Comparison of ENCODE assay signal across 32 cellular contexts in genomic region chr1:4612991-4613390, GRCh38. TPM values are rescaled to one million over a fixed set of nuclear protein-coding genes. Genes with fewer than 3 reads are reported as not detected.
"Had no signal": no experiment of that assay in that cellular context is flagged by ENCODE, and none has a peak within 500 bp of the region (broad histone marks: within the 10 kb centered on the region; RNA-seq: fewer than 3 reads in every experiment).

No MANE protein-coding gene starts in this region.

- H3K27ac ChIP-seq: epithelial cell of prostate, gastrocnemius medialis, hepatocyte, left lung, prostate gland, right atrium auricular region, suprapubic skin, thyroid gland, vagina had no signal

- H3K4me1 ChIP-seq: gastrocnemius medialis, left lung, prostate gland, right atrium auricular region, suprapubic skin, vagina had no signal

- H3K9me3 Mint-ChIP-seq: natural killer cell treated with Interleukin-12 subunit alpha and Interleukin-12 subunit beta and Interleukin-15 and Interleukin-18, amount 100 ng/mL, for 72 hours had no signal

- H3K27me3 ChIP-seq: hepatocyte, right atrium auricular region, thyroid gland, vagina had no signal

- H3K4me3 ChIP-seq: gastrocnemius medialis, hepatocyte, left lung, mucosa of descending colon, prostate gland, right atrium auricular region, smooth muscle cell, suprapubic skin, thyroid gland, vagina had no signal

- H3K4me3 Mint-ChIP-seq: dendritic cell treated with granulocyte-macrophage colony-stimulating factor and Interleukin-4, amounts not matched to agents 40 ng/mL and 50 ng/mL, for 4 days; endodermal cell; mesothelial cell of epicardium; naive B cell; natural killer cell treated with Interleukin-12 subunit alpha and Interleukin-12 subunit beta and Interleukin-15 and Interleukin-18, amount 100 ng/mL, for 72 hours; neural crest cell; stimulated activated naive CD8-positive, alpha-beta T cell treated with anti-CD3 and anti-CD28 coated beads, Interleukin-15, amount 100 ng/mL, for 72 hours had no signal

- H3K27me3 Mint-ChIP-seq: dendritic cell treated with granulocyte-macrophage colony-stimulating factor and Interleukin-4, amounts not matched to agents 40 ng/mL and 50 ng/mL, for 4 days had no signal

- H3K36me3 ChIP-seq: gastrocnemius medialis, left lung, prostate gland, right atrium auricular region, suprapubic skin, thyroid gland, vagina had no signal

- H3K9me3 ChIP-seq: prostate gland, thyroid gland, vagina had no signal

- H3K27ac Mint-ChIP-seq: dendritic cell treated with granulocyte-macrophage colony-stimulating factor and Interleukin-4, amounts not matched to agents 40 ng/mL and 50 ng/mL, for 4 days; endodermal cell; mesothelial cell of epicardium; naive B cell; natural killer cell treated with Interleukin-12 subunit alpha and Interleukin-12 subunit beta and Interleukin-15 and Interleukin-18, amount 100 ng/mL, for 72 hours; stimulated activated naive CD8-positive, alpha-beta T cell treated with anti-CD3 and anti-CD28 coated beads, Interleukin-15, amount 100 ng/mL, for 72 hours had no signal

- H3K4me1 Mint-ChIP-seq: naive B cell; stimulated activated naive CD8-positive, alpha-beta T cell treated with anti-CD3 and anti-CD28 coated beads, Interleukin-15, amount 100 ng/mL, for 72 hours had no signal

- H3K36me3 Mint-ChIP-seq: mesothelial cell of epicardium had no signal

- DNase-seq: effector CD8-positive, alpha-beta T cell; endodermal cell; foreskin fibroblast; gastrocnemius medialis; head of caudate nucleus; left cardiac atrium; left lung; mesenchymal stem cell; mucosa of descending colon; naive B cell; stimulated activated CD4-positive, alpha-beta T cell treated with anti-CD3 and anti-CD28 coated beads, Interleukin-12 subunit alpha, Interleukin-12 subunit beta, amount 100 ng/mL, for 4 hours; stimulated activated CD4-positive, alpha-beta T cell treated with anti-CD3 and anti-CD28 coated beads, Interleukin-1b, Interleukin-23, amount 100 ng/mL, for 48 hours; stimulated activated CD4-positive, alpha-beta T cell treated with anti-CD3 and anti-CD28 coated beads, Interleukin-4, amount 100 ng/mL, for 1 hour; stimulated activated CD8-positive, alpha-beta memory T cell treated with anti-CD3 and anti-CD28 coated beads, Interleukin-4, amount 100 ng/mL, for 48 hours; stimulated activated naive CD4-positive, alpha-beta T cell; stimulated activated naive CD8-positive, alpha-beta T cell treated with anti-CD3 and anti-CD28 coated beads, Interleukin-15, amount 100 ng/mL, for 72 hours; thyroid gland; trophoblast cell had no signal

- ATAC-seq: esophagus mucosa; gastrocnemius medialis; left cardiac atrium; left lung; mucosa of descending colon; natural killer cell treated with Interleukin-12 subunit alpha and Interleukin-12 subunit beta and Interleukin-15 and Interleukin-18, amount 100 ng/mL, for 72 hours; sciatic nerve; stimulated activated naive CD8-positive, alpha-beta T cell treated with anti-CD3 and anti-CD28 coated beads, Interleukin-15, amount 100 ng/mL, for 72 hours had no signal

RNA-seq across cellular contexts. Expression of gene AJAP1, which starts 41.4 kb away (rescaled TPM):
- total RNA-seq: lung microvascular endothelial cell; natural killer cell treated with Interleukin-12 subunit alpha and Interleukin-12 subunit beta and Interleukin-15 and Interleukin-18, amount 100 ng/mL, for 72 hours had no signal
